23 cellular contexts compared by ENCODE assay signal in the genomic region with DNA sequence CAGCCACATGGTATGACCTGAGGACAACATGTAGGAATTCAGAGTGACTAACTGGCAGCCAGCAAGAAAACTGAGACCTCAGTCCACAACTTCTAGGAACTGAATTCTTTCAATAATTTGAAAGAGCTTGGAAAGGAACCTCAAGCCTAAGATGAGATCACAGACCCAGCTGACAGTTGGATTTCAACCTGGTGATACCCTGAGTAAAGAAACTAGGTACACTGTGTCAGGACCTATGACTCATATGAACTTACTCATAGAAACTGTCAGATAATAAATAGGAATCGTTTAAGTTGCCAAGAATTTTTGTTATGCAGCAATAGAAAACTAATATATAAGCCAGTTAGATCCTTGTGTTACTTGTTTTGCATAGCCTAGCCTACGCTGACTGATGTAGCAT.
DNase-seq lines count a peak whose midpoint lies in the region; ATAC-seq and TF ChIP-seq lines count a peak whose summit lies in the region.
"Had no signal": no experiment of that assay in that cellular context is flagged by ENCODE, and none has a peak within 500 bp of the region (broad histone marks: within the 10 kb centered on the region; RNA-seq: fewer than 3 reads in every experiment).

No MANE protein-coding gene starts in this region.

- no peak for TF ChIP-seq CTCF in LNCaP clone FGC (IDR thresholded peaks at IDR 0.05; ENCODE audit: control insufficient read depth, extremely low read depth, insufficient read depth)
- no peak for TF ChIP-seq CTCF in RWPE1 (conservative IDR thresholded peaks at IDR 0.05; ENCODE audit: low read depth)
- no peak for TF ChIP-seq CTCF in epithelial cell of esophagus (IDR thresholded peaks at IDR 0.05; ENCODE audit: insufficient read depth, low read depth, low read length, missing control alignments)
- TF ChIP-seq CTCF in Calu3 (IDR thresholded peaks at IDR 0.05; ENCODE audit: unreplicated experiment): no peak

- H3K23ac ChIP-seq in mesenchymal stem cell (ENCODE audit: low read length in 2 of 2): no peak overlapping the region

- H2BK12ac ChIP-seq in mesenchymal stem cell (ENCODE audit: low read length in 2 of 2): no peak overlapping the region

- no peak for ATAC-seq in HG02852 (IDR thresholded peaks at IDR 0.05; ENCODE audit: unreplicated experiment)
- ATAC-seq: A549, HepG2, K562 had no signal

- no peak overlapping the region for H3K4me3 ChIP-seq in LNCaP clone FGC (ENCODE audit: low read depth, low read length)
- H3K4me3 ChIP-seq in epithelial cell of esophagus (ENCODE audit: low read length): no peak overlapping the region
- H3K4me3 ChIP-seq in mesenchymal stem cell (ENCODE audit: insufficient read depth in 1 of 2, low read depth in 1 of 2, low read length in 2 of 2): no peak overlapping the region
- H3K4me3 ChIP-seq: A549; BLaER1 treated with 17β-estradiol and CSF1 and Interleukin-3, amounts not matched to agents 10 nM and 100 nM; K562; MG63 had no signal

- no peak overlapping the region for H2BK5ac ChIP-seq in mesenchymal stem cell (ENCODE audit: low read depth, low read length, poor library complexity, severe bottlenecking)

- no peak overlapping the region for H3K4ac ChIP-seq in mesenchymal stem cell (ENCODE audit: low read depth in 1 of 2, low read length in 2 of 2)

- no peak overlapping the region for H3K4me2 ChIP-seq in mesenchymal stem cell (ENCODE audit: low read length, poor library complexity, severe bottlenecking)
- H3K4me2 ChIP-seq: A549; BLaER1 treated with 17β-estradiol and CSF1 and Interleukin-3, amounts not matched to agents 10 nM and 100 nM; SK-N-SH had no signal

- no peaks in the 10 kb centered on the region for H3K36me3 ChIP-seq in mesenchymal stem cell (ENCODE audit: control insufficient read depth in 1 of 2, insufficient read depth in 2 of 2, low read depth in 1 of 2, low read length in 2 of 2)
- H3K36me3 ChIP-seq: BLaER1 treated with 17β-estradiol and CSF1 and Interleukin-3, amounts not matched to agents 10 nM and 100 nM; MG63 had no signal

- H2BK15ac ChIP-seq in mesenchymal stem cell (ENCODE audit: low read depth, poor library complexity, severe bottlenecking): no peak overlapping the region

- no peaks in the 10 kb centered on the region for H3K9me3 ChIP-seq in mesenchymal stem cell (ENCODE audit: control insufficient read depth, low read length)
- H3K9me3 ChIP-seq: A549; BLaER1 treated with 17β-estradiol and CSF1 and Interleukin-3, amounts not matched to agents 10 nM and 100 nM; MG63; SK-N-SH had no signal

- no peaks in the 10 kb centered on the region for H3K79me1 ChIP-seq in mesenchymal stem cell (replicated peaks; ENCODE audit: low read length, poor library complexity, severe bottlenecking)

- no peaks in the 10 kb centered on the region for H3K36me3 Mint-ChIP-seq in Calu3 (ENCODE audit: insufficient read depth, unreplicated experiment)

- DNase-seq in LNCaP clone FGC (ENCODE audit: low read depth) (peak; percentile 6), RWPE1 (ENCODE audit: low spot score) (peak; percentile 2), epithelial cell of esophagus (ENCODE audit: low read depth) (peak; percentile 2), mesenchymal stem cell (no peak), Calu3 (no peak), posterior cingulate gyrus (no peak)
- DNase-seq: AML-193; CD4-positive, alpha-beta T cell; DMS 273 treated with DMSO at 0.1 percent for 48 hours; DND-41; Kasumi-1; MG63; NCI-H1417; NCI-H1694; NCI-H2029 treated with DMSO at 0.1 percent for 48 hours; NCI-H446 treated with DMSO at 0.1 percent for 48 hours; NCI-H526; SK-N-SH had no signal

- CTCF ChIA-PET in RWPE1 (lab: Yijun Ruan, JAX) (no interaction called here), Calu3 (lab: Charles Lee) (no interaction called here)

- no peak overlapping the region for H2AFZ ChIP-seq in mesenchymal stem cell (ENCODE audit: low read depth, low read length)

- H3K4me1 Mint-ChIP-seq in Calu3 (ENCODE audit: low read depth, unreplicated experiment): no peaks in the 10 kb centered on the region

- H3K27ac ChIP-seq in RWPE1: no peak overlapping the region
- peak overlapping the region; percentile 12 for H3K27ac ChIP-seq in mesenchymal stem cell (ENCODE audit: low read length, poor library complexity, severe bottlenecking)
- H3K27ac ChIP-seq: A549; BLaER1 treated with 17β-estradiol and CSF1 and Interleukin-3, amounts not matched to agents 10 nM and 100 nM had no signal

- no peak overlapping the region for H2AK5ac ChIP-seq in mesenchymal stem cell (ENCODE audit: low read length, severe bottlenecking)

- H3K27me3 ChIP-seq in mesenchymal stem cell (ENCODE audit: control insufficient read depth in 1 of 2, insufficient read depth in 1 of 2, low read length in 2 of 2): no peaks in the 10 kb centered on the region
- H3K27me3 ChIP-seq: MG63 had no signal

- BruUV-seq in Calu3 (replicated peaks; lab: Mats Ljungman, UMichigan): no TSS peak

- no peak overlapping the region for H3K18ac ChIP-seq in mesenchymal stem cell (ENCODE audit: low read depth in 1 of 2, low read length in 2 of 2)

- no peak overlapping the region for H2BK120ac ChIP-seq in mesenchymal stem cell (ENCODE audit: low read depth, low read length)

- WGBS in mesenchymal stem cell: no CpG with 5 or more reads among the region's 2 CpGs

- POLR2A ChIA-PET in RWPE1 (lab: Yijun Ruan, JAX; ENCODE audit: low non-redundant PET): no interaction called here

- H4K8ac ChIP-seq in mesenchymal stem cell (ENCODE audit: low read length): no peak overlapping the region

- H3K27ac Mint-ChIP-seq in Calu3 (ENCODE audit: unreplicated experiment): no peak overlapping the region
- H3K27ac Mint-ChIP-seq: CD4-positive, alpha-beta T cell had no signal

- H3K4me1 ChIP-seq in mesenchymal stem cell (ENCODE audit: control insufficient read depth, insufficient read depth, low read depth, low read length): no peaks in the 10 kb centered on the region
- H3K4me1 ChIP-seq: A549; BLaER1 treated with 17β-estradiol and CSF1 and Interleukin-3, amounts not matched to agents 10 nM and 100 nM had no signal

- no peak overlapping the region for H3K9ac ChIP-seq in mesenchymal stem cell (ENCODE audit: low read length)
- H3K9ac ChIP-seq: BLaER1 treated with 17β-estradiol and CSF1 and Interleukin-3, amounts not matched to agents 10 nM and 100 nM; SK-N-SH had no signal

- peaks cover 7% of the 10 kb centered on the region for H3K9me3 Mint-ChIP-seq in Calu3 (ENCODE audit: low read depth, unreplicated experiment)
- H3K9me3 Mint-ChIP-seq: CD4-positive, alpha-beta T cell had no signal

- intact Hi-C loops in Calu3 (cut with micrococcal nuclease; ENCODE audit: unreplicated experiment): no loop called here
- intact Hi-C loops in posterior cingulate gyrus (cut with DNase I): no loop called here

- no peaks in the 10 kb centered on the region for H3K27me3 Mint-ChIP-seq in Calu3 (ENCODE audit: unreplicated experiment)
- H3K27me3 Mint-ChIP-seq: CD4-positive, alpha-beta T cell had no signal

- no peak overlapping the region for H3K4me3 Mint-ChIP-seq in Calu3 (ENCODE audit: low read depth, unreplicated experiment)
- H3K4me3 Mint-ChIP-seq: CD4-positive, alpha-beta T cell had no signal

- no peak overlapping the region for H3K14ac ChIP-seq in mesenchymal stem cell (ENCODE audit: low read length in 2 of 2)

- H4K91ac ChIP-seq in mesenchymal stem cell (ENCODE audit: low read length): no peak overlapping the region

Comparison
In these comparisons a context has a peak if more than half of its experiments do, and no peak if none do; other contexts are left out.
1. DNase-seq: peak in LNCaP clone FGC (single experiment), RWPE1 (single experiment) and epithelial cell of esophagus (single experiment); none in mesenchymal stem cell (single experiment), Calu3 (single experiment) and posterior cingulate gyrus (0 of 10).